23 cellular contexts compared by ENCODE assay signal in the genomic region with DNA sequence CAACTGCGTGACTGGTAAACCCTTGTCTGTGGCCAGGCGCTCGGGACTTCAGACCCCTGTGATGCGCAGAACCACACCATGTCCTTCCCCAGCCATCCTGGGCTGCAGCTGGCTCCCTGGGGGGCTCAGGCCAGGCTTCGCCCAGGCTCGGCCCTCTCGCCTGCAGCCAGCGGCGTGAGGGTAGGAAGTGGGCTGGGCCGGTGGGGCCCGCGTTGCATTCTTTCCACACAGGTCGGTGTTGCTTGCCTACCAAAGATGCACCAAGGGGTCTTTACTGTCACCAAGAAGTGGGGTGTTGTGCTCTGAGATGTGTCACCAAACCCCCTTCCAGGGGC.
"Had no signal": no experiment of that assay in that cellular context is flagged by ENCODE, and none has a peak within 500 bp of the region (broad histone marks: within the 10 kb centered on the region; RNA-seq: fewer than 3 reads in every experiment).

No MANE protein-coding gene starts in this region.

- H3K9ac ChIP-seq: neural progenitor cell had no signal

- H3K27ac Mint-ChIP-seq: immature natural killer cell; mesothelial cell of epicardium; naive thymus-derived CD4-positive, alpha-beta T cell; nephron; neural progenitor cell had no signal

- H3K9me3 Mint-ChIP-seq: immature natural killer cell; mesothelial cell of epicardium; naive thymus-derived CD4-positive, alpha-beta T cell; nephron; neural progenitor cell had no signal

- DNase-seq: effector CD4-positive, alpha-beta T cell; hypothalamus; immature natural killer cell; mesenchymal stem cell; naive thymus-derived CD4-positive, alpha-beta T cell; nucleus accumbens; retina; small intestine; stimulated activated CD4-positive, alpha-beta T cell treated with anti-CD3 and anti-CD28 coated beads, Interleukin-1b, Interleukin-23, amount 100 ng/mL, for 48 hours; stimulated activated CD4-positive, alpha-beta T cell treated with anti-CD3 and anti-CD28 coated beads, Interleukin-4, amount 100 ng/mL, for 1 hour; stimulated activated CD8-positive, alpha-beta memory T cell treated with anti-CD3 and anti-CD28 coated beads, Interleukin-4, amount 100 ng/mL, for 48 hours; stimulated activated naive CD4-positive, alpha-beta T cell treated with Interleukin-2 at 50 U/mL for 16 hours had no signal

- H2AFZ ChIP-seq: neural progenitor cell had no signal

- ATAC-seq: naive thymus-derived CD4-positive, alpha-beta T cell had no signal

- H3K4me3 ChIP-seq: dorsolateral prefrontal cortex, lung, neural progenitor cell, ovary, right lobe of liver, thoracic aorta, tibial nerve, upper lobe of left lung, vagina had no signal

- H3K36me3 Mint-ChIP-seq: immature natural killer cell; mesothelial cell of epicardium; naive thymus-derived CD4-positive, alpha-beta T cell; neural progenitor cell had no signal

- H3K27ac ChIP-seq: neural progenitor cell, ovary, right lobe of liver, thoracic aorta, tibial nerve, upper lobe of left lung, vagina had no signal

- H3K9me3 ChIP-seq: ovary, right lobe of liver, thoracic aorta, tibial nerve, upper lobe of left lung, vagina had no signal

- H3K36me3 ChIP-seq: neural progenitor cell, ovary, right lobe of liver, thoracic aorta, upper lobe of left lung, vagina had no signal

- H3K27me3 ChIP-seq: neural progenitor cell, ovary, right lobe of liver, tibial nerve, upper lobe of left lung, vagina had no signal

- H3K4me3 Mint-ChIP-seq: immature natural killer cell; mesothelial cell of epicardium; naive thymus-derived CD4-positive, alpha-beta T cell; nephron; neural progenitor cell had no signal

- H3K4me2 ChIP-seq: neural progenitor cell had no signal

- H3K4me1 ChIP-seq: right lobe of liver, upper lobe of left lung, vagina had no signal

- H3K4me1 Mint-ChIP-seq: immature natural killer cell; naive thymus-derived CD4-positive, alpha-beta T cell; nephron had no signal
